Comparison of ENCODE assay signal across 8 cellular contexts in the genomic region with DNA sequence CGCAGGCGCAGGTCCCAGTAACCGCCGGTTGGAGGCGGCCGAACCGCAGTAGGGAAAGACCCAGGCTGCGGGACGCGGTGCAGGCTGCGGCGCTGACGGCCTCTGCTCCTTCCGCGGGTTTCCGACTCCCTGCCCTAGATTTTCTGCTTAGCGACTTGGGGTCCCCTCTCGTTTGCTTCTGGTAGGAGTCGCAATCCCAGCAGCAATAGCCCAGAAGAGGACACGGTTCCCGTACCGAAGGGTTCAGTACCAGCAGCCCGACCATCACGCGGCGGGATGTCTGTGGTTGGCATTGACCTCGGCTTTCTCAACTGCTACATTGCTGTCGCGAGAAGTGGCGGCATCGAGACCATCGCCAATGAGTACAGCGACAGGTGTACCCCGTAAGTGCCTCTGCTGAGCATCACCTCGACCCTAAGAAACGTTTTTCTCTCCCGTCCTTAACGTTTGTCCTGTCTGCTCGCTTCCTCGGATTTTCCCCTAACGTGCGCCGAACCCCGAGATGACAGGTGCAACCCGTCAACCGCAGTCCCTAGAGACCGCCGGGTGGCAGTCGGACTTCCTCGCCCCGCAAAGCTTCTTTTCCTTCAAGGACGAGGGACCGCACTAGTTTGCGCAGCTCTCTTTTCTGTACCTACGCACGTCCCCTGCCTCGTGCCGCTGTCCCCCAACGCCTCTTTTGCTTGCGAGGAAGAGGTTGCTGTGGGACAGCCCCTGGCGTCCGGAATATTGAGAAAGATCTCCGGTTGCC. TPM values are rescaled to one million over a fixed set of nuclear protein-coding genes. Genes with fewer than 3 reads are reported as not detected.
DNase-seq lines count a peak whose midpoint lies in the region; ATAC-seq and TF ChIP-seq lines count a peak whose summit lies in the region.

A gene (plus strand): TSS at position 48 of the 751 bp plus-strand sequence. CDS start 229 bp downstream, at position 277.

- TF ChIP-seq CTCF in OCI-LY1 (IDR thresholded peaks at IDR 0.05; ENCODE audit: low read length) (no peak), fibroblast of villous mesenchyme (IDR thresholded peaks at IDR 0.05; ENCODE audit: insufficient read depth, low read depth, low read length) (peak; percentile 42), neural crest cell (conservative IDR thresholded peaks at IDR 0.05) (peak; percentile 53), upper lobe of left lung (IDR thresholded peaks at IDR 0.05) (peak in 5 of 6 experiments; percentile 25 to 64 (median 47))

- peak within 1 kb of the TSS; percentile 97 for H3K27ac Mint-ChIP-seq in activated T-helper 1 cell treated with anti-CD3 and anti-CD28 coated beads, Interleukin-12 subunit alpha, Interleukin-12 subunit beta, Interleukin-2, Interleukin-4 antibody, amounts not matched to agents 30 ng/mL and 10 ng/mL and 1 ng/mL, durations not matched to agents 14 hours and 24 hours and 36 hours
- H3K27ac Mint-ChIP-seq in neural crest cell (ENCODE audit: unreplicated experiment), result peak within 1 kb of the TSS; percentile 81

- WGBS in upper lobe of left lung, 2 donors, result 0 to 1% methylated on average over 17 to 44 of the region's 63 CpGs

- peak within 1 kb of the TSS; percentile 85 for H3K4me2 ChIP-seq in OCI-LY1 (ENCODE audit: low read length)

- DNase-seq in DMS153 (lab: John Stamatoyannopoulos, UW) (peak; percentile 60), fibroblast of villous mesenchyme (ENCODE audit: low read depth) (peak; percentile 40), neural crest cell (ENCODE audit: low read depth, low spot score) (no peak), upper lobe of left lung (peak; percentile 47 to 70)
- DNase-seq in activated T-helper 1 cell treated with anti-CD3 and anti-CD28 coated beads, Interleukin-12 subunit alpha, Interleukin-12 subunit beta, Interleukin-2, Interleukin-4 antibody, amounts not matched to agents 30 ng/mL and 10 ng/mL and 1 ng/mL, durations not matched to agents 14 hours and 24 hours and 36 hours (ENCODE audit: low spot score), result peak; percentile 64

- H3K9ac ChIP-seq in OCI-LY1 (ENCODE audit: low read length), result peak within 1 kb of the TSS; percentile 70

- H3K27me3 ChIP-seq in OCI-LY1 (ENCODE audit: insufficient read depth, low read length), result no peaks in the 10 kb centered on the region
- no peaks in the 10 kb centered on the region for H3K27me3 ChIP-seq in upper lobe of left lung

- H2AFZ ChIP-seq in OCI-LY1 (ENCODE audit: low read length), result no peak within 1 kb of the TSS; the same call in 1 of the 2 replicates

- intact Hi-C loops in activated T-helper 1 cell treated with anti-CD3 and anti-CD28 coated beads, Interleukin-12 subunit alpha, Interleukin-12 subunit beta, Interleukin-2, Interleukin-4 antibody, amounts not matched to agents 30 ng/mL and 10 ng/mL and 1 ng/mL, durations not matched to agents 14 hours and 24 hours and 36 hours (cut with micrococcal nuclease), result loop anchor here (1.0 to 10.0 kb wide), 8 partner anchors 98 to 1312 kb away; a partner anchor contains a TSS

- peak; percentile 40 for ATAC-seq in GM19467 (IDR thresholded peaks at IDR 0.05; ENCODE audit: unreplicated experiment)
- peak; percentile 75 for ATAC-seq in HG03558 (IDR thresholded peaks at IDR 0.05; ENCODE audit: extremely low read depth, unreplicated experiment)
- ATAC-seq in upper lobe of left lung (ENCODE audit: low FRiP score in 2 of 2), result peak; percentile 61 to 97

- H3K79me2 ChIP-seq in OCI-LY1 (ENCODE audit: insufficient read depth, low read length), result no peaks in the 10 kb centered on the region

- H3K4me3 ChIP-seq in OCI-LY1 (ENCODE audit: low read depth, low read length, poor library complexity, severe bottlenecking) (peak within 1 kb of the TSS; percentile 69), fibroblast of villous mesenchyme (ENCODE audit: low read depth, low read length) (peak within 1 kb of the TSS; percentile 79), upper lobe of left lung (peak within 1 kb of the TSS; percentile 60 to 77 (median 70))

- no peaks in the 10 kb centered on the region for H3K9me3 Mint-ChIP-seq in activated T-helper 1 cell treated with anti-CD3 and anti-CD28 coated beads, Interleukin-12 subunit alpha, Interleukin-12 subunit beta, Interleukin-2, Interleukin-4 antibody, amounts not matched to agents 30 ng/mL and 10 ng/mL and 1 ng/mL, durations not matched to agents 14 hours and 24 hours and 36 hours
- H3K9me3 Mint-ChIP-seq in neural crest cell, result no peaks in the 10 kb centered on the region

- no peaks in the 10 kb centered on the region for H4K20me1 ChIP-seq in OCI-LY1 (ENCODE audit: insufficient read depth, low read length)

- H3K9me3 ChIP-seq in OCI-LY1 (ENCODE audit: low read length) (no peaks in the 10 kb centered on the region), upper lobe of left lung (no peaks in the 10 kb centered on the region)

- H3K36me3 Mint-ChIP-seq in activated T-helper 1 cell treated with anti-CD3 and anti-CD28 coated beads, Interleukin-12 subunit alpha, Interleukin-12 subunit beta, Interleukin-2, Interleukin-4 antibody, amounts not matched to agents 30 ng/mL and 10 ng/mL and 1 ng/mL, durations not matched to agents 14 hours and 24 hours and 36 hours (ENCODE audit: low read depth), result no peaks in the 10 kb centered on the region
- no peaks in the 10 kb centered on the region for H3K36me3 Mint-ChIP-seq in neural crest cell (ENCODE audit: low read depth)

- no peak for TF ChIP-seq EP300 in upper lobe of left lung (IDR thresholded peaks at IDR 0.05)

- H3K27ac ChIP-seq in OCI-LY1 (ENCODE audit: low read depth, low read length, poor library complexity, severe bottlenecking), result no peak within 1 kb of the TSS
- H3K27ac ChIP-seq in upper lobe of left lung, result peak within 1 kb of the TSS; percentile 21 to 78 (median 65)

- H3K4me3 Mint-ChIP-seq in activated T-helper 1 cell treated with anti-CD3 and anti-CD28 coated beads, Interleukin-12 subunit alpha, Interleukin-12 subunit beta, Interleukin-2, Interleukin-4 antibody, amounts not matched to agents 30 ng/mL and 10 ng/mL and 1 ng/mL, durations not matched to agents 14 hours and 24 hours and 36 hours, result peak within 1 kb of the TSS; percentile 91
- peak within 1 kb of the TSS; percentile 96 for H3K4me3 Mint-ChIP-seq in neural crest cell

- H3K4me1 ChIP-seq in OCI-LY1 (ENCODE audit: insufficient read depth, low read length, severe bottlenecking) (peaks cover 28% of the 10 kb centered on the region), upper lobe of left lung (peaks cover 0 to 21% (median 11%) of the 10 kb centered on the region in 4 donors)

- no peaks in the 10 kb centered on the region for H3K9me2 ChIP-seq in OCI-LY1 (ENCODE audit: low read depth, low read length)

- H3K36me3 ChIP-seq in OCI-LY1 (ENCODE audit: insufficient read depth, low read length) (no peaks in the 10 kb centered on the region), upper lobe of left lung (no peaks in the 10 kb centered on the region)

- TF ChIP-seq POLR2A in upper lobe of left lung (IDR thresholded peaks at IDR 0.05), result peak in 3 of 4 donors; percentile 40 to 59 (median 46)

- H3F3A ChIP-seq in OCI-LY1 (ENCODE audit: insufficient read depth, low read length), result no peaks in the 10 kb centered on the region

- H3K4me1 Mint-ChIP-seq in activated T-helper 1 cell treated with anti-CD3 and anti-CD28 coated beads, Interleukin-12 subunit alpha, Interleukin-12 subunit beta, Interleukin-2, Interleukin-4 antibody, amounts not matched to agents 30 ng/mL and 10 ng/mL and 1 ng/mL, durations not matched to agents 14 hours and 24 hours and 36 hours (ENCODE audit: low read depth), result peaks cover 32% of the 10 kb centered on the region
- peaks cover 20% of the 10 kb centered on the region for H3K4me1 Mint-ChIP-seq in neural crest cell

- peaks cover 65% of the 10 kb centered on the region for H3K27me3 Mint-ChIP-seq in activated T-helper 1 cell treated with anti-CD3 and anti-CD28 coated beads, Interleukin-12 subunit alpha, Interleukin-12 subunit beta, Interleukin-2, Interleukin-4 antibody, amounts not matched to agents 30 ng/mL and 10 ng/mL and 1 ng/mL, durations not matched to agents 14 hours and 24 hours and 36 hours (ENCODE audit: insufficient read depth)
- H3K27me3 Mint-ChIP-seq in neural crest cell (ENCODE audit: low read depth), result peaks cover 36% of the 10 kb centered on the region

RNA-seq across cellular contexts. Expression of the gene that starts here (rescaled TPM):
- total RNA-seq in activated T-helper 1 cell treated with anti-CD3 and anti-CD28 coated beads, Interleukin-12 subunit alpha, Interleukin-12 subunit beta, Interleukin-2, Interleukin-4 antibody, amounts not matched to agents 30 ng/mL and 10 ng/mL and 1 ng/mL, durations not matched to agents 14 hours and 24 hours and 36 hours, result 2.5 and 3.8 TPM in 2 replicates
- total RNA-seq in fibroblast of villous mesenchyme (2.3 and 6.5 TPM in 2 replicates), neural crest cell (7.7 and 8.2 TPM in 2 replicates), upper lobe of left lung (1 to 10 TPM; 1.3 to 7.7 (median 2.5) TPM)
